Comparison of ENCODE assay signal across 1 cellular context in the genomic region with DNA sequence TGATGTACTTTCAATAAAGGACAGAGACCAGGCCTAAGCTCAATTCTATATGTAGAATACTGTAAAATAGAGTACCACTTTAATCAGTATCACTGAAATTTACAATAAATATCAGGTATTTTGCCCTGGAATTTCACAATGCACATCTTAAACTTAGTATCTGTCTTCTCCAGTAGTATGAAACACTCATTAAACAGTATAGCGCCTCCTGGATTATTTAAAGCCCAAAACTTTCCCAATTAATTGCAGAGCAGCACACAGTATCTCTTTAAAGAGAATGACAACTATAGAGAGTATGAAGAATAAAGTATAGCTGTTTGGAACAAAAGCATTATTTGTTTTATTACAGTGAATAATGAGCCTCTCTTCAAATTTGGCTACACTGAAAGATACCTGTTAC.
TF ChIP-seq lines count a peak whose summit lies in the region.

No MANE protein-coding gene starts in this region.

TF ChIP-seq in GM23338, 12 proteins besides CTCF, POLR2A, EP300 and RAD21 (continued from another document):
- TF ChIP-seq, protein P1, sequence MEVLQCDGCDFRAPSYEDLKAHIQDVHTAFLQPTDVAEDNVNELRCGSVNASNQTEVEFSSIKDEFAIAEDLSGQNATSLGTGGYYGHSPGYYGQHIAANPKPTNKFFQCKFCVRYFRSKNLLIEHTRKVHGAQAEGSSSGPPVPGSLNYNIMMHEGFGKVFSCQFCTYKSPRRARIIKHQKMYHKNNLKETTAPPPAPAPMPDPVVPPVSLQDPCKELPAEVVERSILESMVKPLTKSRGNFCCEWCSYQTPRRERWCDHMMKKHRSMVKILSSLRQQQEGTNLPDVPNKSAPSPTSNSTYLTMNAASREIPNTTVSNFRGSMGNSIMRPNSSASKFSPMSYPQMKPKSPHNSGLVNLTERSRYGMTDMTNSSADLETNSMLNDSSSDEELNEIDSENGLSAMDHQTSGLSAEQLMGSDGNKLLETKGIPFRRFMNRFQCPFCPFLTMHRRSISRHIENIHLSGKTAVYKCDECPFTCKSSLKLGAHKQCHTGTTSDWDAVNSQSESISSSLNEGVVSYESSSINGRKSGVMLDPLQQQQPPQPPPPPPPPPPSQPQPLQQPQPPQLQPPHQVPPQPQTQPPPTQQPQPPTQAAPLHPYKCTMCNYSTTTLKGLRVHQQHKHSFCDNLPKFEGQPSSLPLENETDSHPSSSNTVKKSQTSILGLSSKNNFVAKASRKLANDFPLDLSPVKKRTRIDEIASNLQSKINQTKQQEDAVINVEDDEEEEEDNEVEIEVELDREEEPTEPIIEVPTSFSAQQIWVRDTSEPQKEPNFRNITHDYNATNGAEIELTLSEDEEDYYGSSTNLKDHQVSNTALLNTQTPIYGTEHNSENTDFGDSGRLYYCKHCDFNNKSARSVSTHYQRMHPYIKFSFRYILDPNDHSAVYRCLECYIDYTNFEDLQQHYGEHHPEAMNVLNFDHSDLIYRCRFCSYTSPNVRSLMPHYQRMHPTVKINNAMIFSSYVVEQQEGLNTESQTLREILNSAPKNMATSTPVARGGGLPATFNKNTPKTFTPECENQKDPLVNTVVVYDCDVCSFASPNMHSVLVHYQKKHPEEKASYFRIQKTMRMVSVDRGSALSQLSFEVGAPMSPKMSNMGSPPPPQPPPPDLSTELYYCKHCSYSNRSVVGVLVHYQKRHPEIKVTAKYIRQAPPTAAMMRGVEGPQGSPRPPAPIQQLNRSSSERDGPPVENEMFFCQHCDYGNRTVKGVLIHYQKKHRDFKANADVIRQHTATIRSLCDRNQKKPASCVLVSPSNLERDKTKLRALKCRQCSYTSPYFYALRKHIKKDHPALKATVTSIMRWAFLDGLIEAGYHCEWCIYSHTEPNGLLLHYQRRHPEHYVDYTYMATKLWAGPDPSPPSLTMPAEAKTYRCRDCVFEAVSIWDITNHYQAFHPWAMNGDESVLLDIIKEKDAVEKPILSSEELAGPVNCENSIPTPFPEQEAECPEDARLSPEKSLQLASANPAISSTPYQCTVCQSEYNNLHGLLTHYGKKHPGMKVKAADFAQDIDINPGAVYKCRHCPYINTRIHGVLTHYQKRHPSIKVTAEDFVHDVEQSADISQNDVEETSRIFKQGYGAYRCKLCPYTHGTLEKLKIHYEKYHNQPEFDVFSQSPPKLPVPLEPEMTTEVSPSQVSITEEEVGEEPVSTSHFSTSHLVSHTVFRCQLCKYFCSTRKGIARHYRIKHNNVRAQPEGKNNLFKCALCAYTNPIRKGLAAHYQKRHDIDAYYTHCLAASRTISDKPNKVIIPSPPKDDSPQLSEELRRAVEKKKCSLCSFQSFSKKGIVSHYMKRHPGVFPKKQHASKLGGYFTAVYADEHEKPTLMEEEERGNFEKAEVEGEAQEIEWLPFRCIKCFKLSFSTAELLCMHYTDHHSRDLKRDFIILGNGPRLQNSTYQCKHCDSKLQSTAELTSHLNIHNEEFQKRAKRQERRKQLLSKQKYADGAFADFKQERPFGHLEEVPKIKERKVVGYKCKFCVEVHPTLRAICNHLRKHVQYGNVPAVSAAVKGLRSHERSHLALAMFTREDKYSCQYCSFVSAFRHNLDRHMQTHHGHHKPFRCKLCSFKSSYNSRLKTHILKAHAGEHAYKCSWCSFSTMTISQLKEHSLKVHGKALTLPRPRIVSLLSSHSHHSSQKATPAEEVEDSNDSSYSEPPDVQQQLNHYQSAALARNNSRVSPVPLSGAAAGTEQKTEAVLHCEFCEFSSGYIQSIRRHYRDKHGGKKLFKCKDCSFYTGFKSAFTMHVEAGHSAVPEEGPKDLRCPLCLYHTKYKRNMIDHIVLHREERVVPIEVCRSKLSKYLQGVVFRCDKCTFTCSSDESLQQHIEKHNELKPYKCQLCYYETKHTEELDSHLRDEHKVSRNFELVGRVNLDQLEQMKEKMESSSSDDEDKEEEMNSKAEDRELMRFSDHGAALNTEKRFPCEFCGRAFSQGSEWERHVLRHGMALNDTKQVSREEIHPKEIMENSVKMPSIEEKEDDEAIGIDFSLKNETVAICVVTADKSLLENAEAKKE (CRISPR knock-in tag; IDR thresholded peaks at IDR 0.05): no peak
- TF ChIP-seq STAT1 (IDR thresholded peaks at IDR 0.05; ENCODE audit: unreplicated experiment): no peak
